Comparison of ENCODE assay signal across 24 cellular contexts in genomic region chr5:104594850-104595249, GRCh38.
"Had no signal": no experiment of that assay in that cellular context is flagged by ENCODE, and none has a peak within 500 bp of the region (broad histone marks: within the 10 kb centered on the region; RNA-seq: fewer than 3 reads in every experiment).

No MANE protein-coding gene starts in this region.

- DNase-seq: immature natural killer cell; kidney; left colon; left lung; lower lobe of right lung; mammary epithelial cell; mesenchymal stem cell; naive thymus-derived CD8-positive, alpha-beta T cell; nucleus accumbens; pancreas; posterior cingulate gyrus; retina; right cardiac atrium; stimulated activated CD4-positive, alpha-beta T cell treated with anti-CD3 and anti-CD28 coated beads, Interleukin-12 subunit alpha, Interleukin-12 subunit beta, amount 100 ng/mL, for 4 hours; stimulated activated CD4-positive, alpha-beta T cell treated with anti-CD3 and anti-CD28 coated beads, Interleukin-15, amount 100 ng/mL, for 24 hours; stimulated activated CD4-positive, alpha-beta T cell treated with anti-CD3 and anti-CD28 coated beads, Interleukin-2, amount 100 ng/mL, for 24 hours; stimulated activated CD4-positive, alpha-beta T cell treated with anti-CD3 and anti-CD28 coated beads, Interleukin-4, amount 100 ng/mL, for 1 hour; stimulated activated naive B cell treated with anti-CD40 and anti-IgM and Interleukin-4, amounts not matched to agents 10 μg/mL and 1 μg/mL and 100 μg/mL, for 72 hours; stimulated activated naive CD8-positive, alpha-beta T cell treated with anti-CD3 and anti-CD28 coated beads, Interleukin-15, Interleukin-2, amounts not matched to agents 100 U/mL and 50 U/mL, for 24 hours; stomach; testis; thyroid gland; transverse colon; upper lobe of left lung had no signal
